ENCODE assay signal across 6 cellular contexts in genomic region chr16:494676-495075, GRCh38. TPM values are rescaled to one million over a fixed set of nuclear protein-coding genes. Genes with fewer than 3 reads are reported as not detected.
DNase-seq lines count a peak whose midpoint lies in the region; ATAC-seq, FAIRE-seq and TF ChIP-seq lines count a peak whose summit lies in the region.
"Not testable (repeated sequence)": the region's sequence is repeated elsewhere in the genome, so short reads cannot be mapped to it uniquely, and the experiment has no call there.

No MANE protein-coding gene starts in this region.

- not testable (repeated sequence) for H3K9me3 Mint-ChIP-seq in central memory CD8-positive, alpha-beta T cell; nephron progenitor cell; stimulated activated effector memory CD8-positive, alpha-beta T cell treated with anti-CD3 and anti-CD28 coated beads, Interleukin-12 subunit alpha, Interleukin-12 subunit beta, amount 100 ng/mL, for 72 hours

- H3K36me3 ChIP-seq in keratinocyte (ENCODE audit: control insufficient read depth in 2 of 2, extremely low read depth in 1 of 2, insufficient read depth in 2 of 2, low read length in 2 of 2) = peaks cover 0 to 14% of the 10 kb centered on the region in 2 experiments

- H3K4me1 ChIP-seq in keratinocyte (ENCODE audit: control insufficient read depth, extremely low read depth, insufficient read depth, low read length) = not testable (repeated sequence)

- H3K27me3 ChIP-seq in keratinocyte (ENCODE audit: control insufficient read depth, extremely low read depth, insufficient read depth, low read length) = not testable (repeated sequence)

- dilution Hi-C loops in keratinocyte (cut with MboI; ENCODE audit: extremely low pct_ligation_motif_present, low sequenced_read_pairs) = not testable (repeated sequence)

- H4K20me1 ChIP-seq in keratinocyte (ENCODE audit: control insufficient read depth, extremely low read depth, insufficient read depth, low read length) = not testable (repeated sequence)

- ATAC-seq in central memory CD8-positive, alpha-beta T cell (replicated peaks; ENCODE audit: extremely low read depth, poor library complexity, severe bottlenecking); stimulated activated effector memory CD8-positive, alpha-beta T cell treated with anti-CD3 and anti-CD28 coated beads, Interleukin-12 subunit alpha, Interleukin-12 subunit beta, amount 100 ng/mL, for 72 hours: not testable (repeated sequence)

- FAIRE-seq in HTR-8/SVneo (lab: Jason Lieb, UNC) = peak; percentile 94
- FAIRE-seq in endometrium (lab: Jason Lieb, UNC) = peak; percentile 95
- FAIRE-seq in keratinocyte (lab: Jason Lieb, UNC) = peak; percentile 44

- H3K4me3 ChIP-seq in keratinocyte (ENCODE audit: control insufficient read depth in 2 of 3, extremely low read depth in 1 of 3, insufficient read depth in 2 of 3, low read depth in 1 of 3, low read length in 3 of 3) = not testable (repeated sequence)

- not testable (repeated sequence) for H3K4me2 ChIP-seq in keratinocyte (ENCODE audit: control insufficient read depth, extremely low read depth, insufficient read depth, low read depth, low read length)

- not testable (repeated sequence) for TF ChIP-seq CTCF in keratinocyte (optimal IDR thresholded peaks at IDR 0.05 in 1 of 3, IDR thresholded peaks at IDR 0.05 in 1 of 3, conservative IDR thresholded peaks at IDR 0.05 in 1 of 3; ENCODE audit: extremely low read depth in 1 of 3, insufficient read depth in 2 of 3, low read length in 3 of 3); nephron progenitor cell (IDR thresholded peaks at IDR 0.05)

- H3K79me2 ChIP-seq in keratinocyte (ENCODE audit: control insufficient read depth, insufficient read depth, low read length) = not testable (repeated sequence)

- not testable (repeated sequence) for H3K9me1 ChIP-seq in keratinocyte (ENCODE audit: control insufficient read depth, extremely low read depth, insufficient read depth, low read length)

- not testable (repeated sequence) for H3K9ac ChIP-seq in keratinocyte (ENCODE audit: control insufficient read depth, extremely low read depth, insufficient read depth, low read length)

- not testable (repeated sequence) for H3K4me1 Mint-ChIP-seq in central memory CD8-positive, alpha-beta T cell
- H3K4me1 Mint-ChIP-seq in nephron progenitor cell = peaks cover 14% of the 10 kb centered on the region
- H3K4me1 Mint-ChIP-seq in stimulated activated effector memory CD8-positive, alpha-beta T cell treated with anti-CD3 and anti-CD28 coated beads, Interleukin-12 subunit alpha, Interleukin-12 subunit beta, amount 100 ng/mL, for 72 hours = peaks cover 10% of the 10 kb centered on the region

- H3K36me3 Mint-ChIP-seq in central memory CD8-positive, alpha-beta T cell (ENCODE audit: insufficient read depth); stimulated activated effector memory CD8-positive, alpha-beta T cell treated with anti-CD3 and anti-CD28 coated beads, Interleukin-12 subunit alpha, Interleukin-12 subunit beta, amount 100 ng/mL, for 72 hours: not testable (repeated sequence)
- H3K36me3 Mint-ChIP-seq in nephron progenitor cell (ENCODE audit: low read depth) = peaks cover 55% of the 10 kb centered on the region

- not testable (repeated sequence) for H3K4me3 Mint-ChIP-seq in central memory CD8-positive, alpha-beta T cell; nephron progenitor cell; stimulated activated effector memory CD8-positive, alpha-beta T cell treated with anti-CD3 and anti-CD28 coated beads, Interleukin-12 subunit alpha, Interleukin-12 subunit beta, amount 100 ng/mL, for 72 hours

- not testable (repeated sequence) for H3K27me3 Mint-ChIP-seq in central memory CD8-positive, alpha-beta T cell; nephron progenitor cell (ENCODE audit: low read depth, poor library complexity)

- not testable (repeated sequence) for DNase-seq in HTR-8/SVneo (ENCODE audit: insufficient read length, low spot score); central memory CD8-positive, alpha-beta T cell (ENCODE audit: low spot score in 2 of 2); keratinocyte (ENCODE audit: low read depth, low spot score); nephron progenitor cell; stimulated activated effector memory CD8-positive, alpha-beta T cell treated with anti-CD3 and anti-CD28 coated beads, Interleukin-12 subunit alpha, Interleukin-12 subunit beta, amount 100 ng/mL, for 72 hours (ENCODE audit: low spot score in 2 of 2)

- not testable (repeated sequence) for H3K27ac ChIP-seq in keratinocyte (ENCODE audit: control insufficient read depth, insufficient read depth, low read length)

- H2AFZ ChIP-seq in keratinocyte (ENCODE audit: control insufficient read depth, low read length) = not testable (repeated sequence)

- H3K27ac Mint-ChIP-seq in central memory CD8-positive, alpha-beta T cell (ENCODE audit: low read depth) = peak overlapping the region; percentile 61
- H3K27ac Mint-ChIP-seq in nephron progenitor cell = peak overlapping the region; percentile 64
- H3K27ac Mint-ChIP-seq in stimulated activated effector memory CD8-positive, alpha-beta T cell treated with anti-CD3 and anti-CD28 coated beads, Interleukin-12 subunit alpha, Interleukin-12 subunit beta, amount 100 ng/mL, for 72 hours = peak overlapping the region; percentile 74

- H3K9me3 ChIP-seq in keratinocyte (ENCODE audit: control insufficient read depth, low read depth, low read length) = not testable (repeated sequence)

RNA-seq across cellular contexts. Expression of gene CAPN15, which starts 32.8 kb away (rescaled TPM):
- 7.9 to 15.1 TPM (median 10.7 TPM) in 3 replicates for polyA plus RNA-seq in keratinocyte
- polyA plus RNA-seq in keratinocyte (2011; ENCODE audit: low read depth) = 1.9 TPM
- 4.6 and 13.9 TPM in 2 replicates for polyA plus RNA-seq in keratinocyte (2011; cell fraction: cytosol; rRNA removed)
- polyA plus RNA-seq in keratinocyte (2011; cell fraction: nucleus; rRNA removed) = 22.8 and 35.0 TPM in 2 replicates
- polyA plus RNA-seq in keratinocyte (2012; ENCODE audit: low replicate concordance) = 11.5 and 25.5 TPM in 2 replicates
- 12.1 to 20.5 TPM (median 13.6 TPM) in 3 replicates for polyA minus RNA-seq in keratinocyte
- polyA minus RNA-seq in keratinocyte (2011; cell fraction: cytosol; rRNA and poly(A)+ RNA removed) = 116 TPM
- polyA minus RNA-seq in keratinocyte (2011; cell fraction: nucleus; rRNA and poly(A)+ RNA removed) = 25.5 and 35.6 TPM in 2 replicates
